ENCODE assay signal across 1 cellular context in the genomic region with DNA sequence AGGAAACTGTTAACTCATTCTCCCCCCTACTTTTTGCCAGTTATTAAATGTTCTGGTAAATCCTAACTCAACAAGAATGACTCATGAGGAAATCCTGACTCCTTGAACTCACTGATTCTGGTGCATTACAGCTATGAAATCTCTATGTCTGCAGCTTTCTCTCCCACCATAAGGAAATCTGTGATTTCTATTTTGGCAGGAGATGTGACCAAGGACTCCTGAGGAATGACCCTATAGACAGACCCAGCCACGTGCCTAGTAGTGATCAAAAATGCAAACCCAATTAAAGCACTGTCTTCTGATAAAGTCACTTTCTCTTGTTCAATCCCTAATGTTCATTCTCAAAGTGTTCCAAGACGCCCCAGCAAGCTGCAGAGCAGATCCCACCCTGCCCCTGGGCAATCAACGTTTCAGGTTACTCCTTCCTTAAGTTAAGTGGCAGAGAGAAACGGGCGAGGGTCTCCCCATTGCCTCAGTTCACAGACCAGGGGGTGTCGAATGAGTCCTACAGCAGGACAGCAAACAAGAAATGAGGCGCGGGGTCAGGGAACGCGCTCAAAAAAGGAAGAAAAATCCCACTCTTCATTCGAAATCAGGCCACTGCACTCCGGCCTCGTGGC.
TF ChIP-seq lines count a peak whose summit lies in the region.

No MANE protein-coding gene starts in this region.

TF ChIP-seq in K562, 482 proteins besides CTCF, POLR2A, EP300 and RAD21 (continued from another document):
- TF ChIP-seq, protein P1, sequence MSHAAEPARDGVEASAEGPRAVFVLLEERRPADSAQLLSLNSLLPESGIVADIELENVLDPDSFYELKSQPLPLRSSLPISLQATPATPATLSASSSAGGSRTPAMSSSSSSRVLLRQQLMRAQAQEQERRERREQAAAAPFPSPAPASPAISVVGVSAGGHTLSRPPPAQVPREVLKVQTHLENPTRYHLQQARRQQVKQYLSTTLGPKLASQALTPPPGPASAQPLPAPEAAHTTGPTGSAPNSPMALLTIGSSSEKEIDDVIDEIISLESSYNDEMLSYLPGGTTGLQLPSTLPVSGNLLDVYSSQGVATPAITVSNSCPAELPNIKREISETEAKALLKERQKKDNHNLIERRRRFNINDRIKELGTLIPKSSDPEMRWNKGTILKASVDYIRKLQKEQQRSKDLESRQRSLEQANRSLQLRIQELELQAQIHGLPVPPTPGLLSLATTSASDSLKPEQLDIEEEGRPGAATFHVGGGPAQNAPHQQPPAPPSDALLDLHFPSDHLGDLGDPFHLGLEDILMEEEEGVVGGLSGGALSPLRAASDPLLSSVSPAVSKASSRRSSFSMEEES (CRISPR knock-in tag; IDR thresholded peaks at IDR 0.05) = no peak
- TF ChIP-seq ZNF57 (CRISPR knock-in tag; IDR thresholded peaks at IDR 0.05) (no peak), KAT8 (IDR thresholded peaks at IDR 0.05; ENCODE audit: low read depth) (no peak), JUN (IDR thresholded peaks at IDR 0.05; ENCODE audit: borderline replicate concordance, low read depth, low read length) (no peak), JUN (CRISPR knock-in tag; IDR thresholded peaks at IDR 0.05; ENCODE audit: borderline replicate concordance) (no peak), ZNF766 (CRISPR knock-in tag; conservative IDR thresholded peaks at IDR 0.05) (no peak), GTF2F1 (IDR thresholded peaks at IDR 0.05; ENCODE audit: low read depth, low read length) (no peak), SIN3A (IDR thresholded peaks at IDR 0.05; ENCODE audit: borderline replicate concordance in 2 of 2, control insufficient read depth in 1 of 2, low read depth in 2 of 2, low read length in 2 of 2) (no peak), KDM1A (IDR thresholded peaks at IDR 0.05) (peak; percentile 79 to 84; a peak in 3 of 4 replicates), BRD4 (IDR thresholded peaks at IDR 0.05) (0 out of 2 replicates have a peak, but pooled peaks have one; percentile 52), SAFB (IDR thresholded peaks at IDR 0.05; ENCODE audit: borderline replicate concordance, low read depth, low read length) (no peak), XRCC4 (IDR thresholded peaks at IDR 0.05; ENCODE audit: extremely low read depth, insufficient read depth, insufficient read length) (no peak), SREBF2 (CRISPR knock-in tag; IDR thresholded peaks at IDR 0.05) (no peak), SRSF3 (IDR thresholded peaks at IDR 0.05; ENCODE audit: insufficient read depth, low read length) (no peak), CXXC5 (CRISPR knock-in tag; IDR thresholded peaks at IDR 0.05) (no peak), ZNF175 (CRISPR knock-in tag; IDR thresholded peaks at IDR 0.05; ENCODE audit: low read depth) (no peak), KLF6 (CRISPR knock-in tag; IDR thresholded peaks at IDR 0.05; ENCODE audit: borderline replicate concordance) (no peak), BHLHE40 (IDR thresholded peaks at IDR 0.05; ENCODE audit: low read length) (0 out of 2 replicates have a peak, but pooled peaks have one; percentile 10), ZFP1 (CRISPR knock-in tag; IDR thresholded peaks at IDR 0.05) (no peak), ARID1B (IDR thresholded peaks at IDR 0.05) (no peak), CHD4 (IDR thresholded peaks at IDR 0.05; ENCODE audit: insufficient read depth, insufficient replicate concordance, low read depth, low read length, poor library complexity, severe bottlenecking) (peak; percentile 51)
- TF ChIP-seq, protein P2, sequence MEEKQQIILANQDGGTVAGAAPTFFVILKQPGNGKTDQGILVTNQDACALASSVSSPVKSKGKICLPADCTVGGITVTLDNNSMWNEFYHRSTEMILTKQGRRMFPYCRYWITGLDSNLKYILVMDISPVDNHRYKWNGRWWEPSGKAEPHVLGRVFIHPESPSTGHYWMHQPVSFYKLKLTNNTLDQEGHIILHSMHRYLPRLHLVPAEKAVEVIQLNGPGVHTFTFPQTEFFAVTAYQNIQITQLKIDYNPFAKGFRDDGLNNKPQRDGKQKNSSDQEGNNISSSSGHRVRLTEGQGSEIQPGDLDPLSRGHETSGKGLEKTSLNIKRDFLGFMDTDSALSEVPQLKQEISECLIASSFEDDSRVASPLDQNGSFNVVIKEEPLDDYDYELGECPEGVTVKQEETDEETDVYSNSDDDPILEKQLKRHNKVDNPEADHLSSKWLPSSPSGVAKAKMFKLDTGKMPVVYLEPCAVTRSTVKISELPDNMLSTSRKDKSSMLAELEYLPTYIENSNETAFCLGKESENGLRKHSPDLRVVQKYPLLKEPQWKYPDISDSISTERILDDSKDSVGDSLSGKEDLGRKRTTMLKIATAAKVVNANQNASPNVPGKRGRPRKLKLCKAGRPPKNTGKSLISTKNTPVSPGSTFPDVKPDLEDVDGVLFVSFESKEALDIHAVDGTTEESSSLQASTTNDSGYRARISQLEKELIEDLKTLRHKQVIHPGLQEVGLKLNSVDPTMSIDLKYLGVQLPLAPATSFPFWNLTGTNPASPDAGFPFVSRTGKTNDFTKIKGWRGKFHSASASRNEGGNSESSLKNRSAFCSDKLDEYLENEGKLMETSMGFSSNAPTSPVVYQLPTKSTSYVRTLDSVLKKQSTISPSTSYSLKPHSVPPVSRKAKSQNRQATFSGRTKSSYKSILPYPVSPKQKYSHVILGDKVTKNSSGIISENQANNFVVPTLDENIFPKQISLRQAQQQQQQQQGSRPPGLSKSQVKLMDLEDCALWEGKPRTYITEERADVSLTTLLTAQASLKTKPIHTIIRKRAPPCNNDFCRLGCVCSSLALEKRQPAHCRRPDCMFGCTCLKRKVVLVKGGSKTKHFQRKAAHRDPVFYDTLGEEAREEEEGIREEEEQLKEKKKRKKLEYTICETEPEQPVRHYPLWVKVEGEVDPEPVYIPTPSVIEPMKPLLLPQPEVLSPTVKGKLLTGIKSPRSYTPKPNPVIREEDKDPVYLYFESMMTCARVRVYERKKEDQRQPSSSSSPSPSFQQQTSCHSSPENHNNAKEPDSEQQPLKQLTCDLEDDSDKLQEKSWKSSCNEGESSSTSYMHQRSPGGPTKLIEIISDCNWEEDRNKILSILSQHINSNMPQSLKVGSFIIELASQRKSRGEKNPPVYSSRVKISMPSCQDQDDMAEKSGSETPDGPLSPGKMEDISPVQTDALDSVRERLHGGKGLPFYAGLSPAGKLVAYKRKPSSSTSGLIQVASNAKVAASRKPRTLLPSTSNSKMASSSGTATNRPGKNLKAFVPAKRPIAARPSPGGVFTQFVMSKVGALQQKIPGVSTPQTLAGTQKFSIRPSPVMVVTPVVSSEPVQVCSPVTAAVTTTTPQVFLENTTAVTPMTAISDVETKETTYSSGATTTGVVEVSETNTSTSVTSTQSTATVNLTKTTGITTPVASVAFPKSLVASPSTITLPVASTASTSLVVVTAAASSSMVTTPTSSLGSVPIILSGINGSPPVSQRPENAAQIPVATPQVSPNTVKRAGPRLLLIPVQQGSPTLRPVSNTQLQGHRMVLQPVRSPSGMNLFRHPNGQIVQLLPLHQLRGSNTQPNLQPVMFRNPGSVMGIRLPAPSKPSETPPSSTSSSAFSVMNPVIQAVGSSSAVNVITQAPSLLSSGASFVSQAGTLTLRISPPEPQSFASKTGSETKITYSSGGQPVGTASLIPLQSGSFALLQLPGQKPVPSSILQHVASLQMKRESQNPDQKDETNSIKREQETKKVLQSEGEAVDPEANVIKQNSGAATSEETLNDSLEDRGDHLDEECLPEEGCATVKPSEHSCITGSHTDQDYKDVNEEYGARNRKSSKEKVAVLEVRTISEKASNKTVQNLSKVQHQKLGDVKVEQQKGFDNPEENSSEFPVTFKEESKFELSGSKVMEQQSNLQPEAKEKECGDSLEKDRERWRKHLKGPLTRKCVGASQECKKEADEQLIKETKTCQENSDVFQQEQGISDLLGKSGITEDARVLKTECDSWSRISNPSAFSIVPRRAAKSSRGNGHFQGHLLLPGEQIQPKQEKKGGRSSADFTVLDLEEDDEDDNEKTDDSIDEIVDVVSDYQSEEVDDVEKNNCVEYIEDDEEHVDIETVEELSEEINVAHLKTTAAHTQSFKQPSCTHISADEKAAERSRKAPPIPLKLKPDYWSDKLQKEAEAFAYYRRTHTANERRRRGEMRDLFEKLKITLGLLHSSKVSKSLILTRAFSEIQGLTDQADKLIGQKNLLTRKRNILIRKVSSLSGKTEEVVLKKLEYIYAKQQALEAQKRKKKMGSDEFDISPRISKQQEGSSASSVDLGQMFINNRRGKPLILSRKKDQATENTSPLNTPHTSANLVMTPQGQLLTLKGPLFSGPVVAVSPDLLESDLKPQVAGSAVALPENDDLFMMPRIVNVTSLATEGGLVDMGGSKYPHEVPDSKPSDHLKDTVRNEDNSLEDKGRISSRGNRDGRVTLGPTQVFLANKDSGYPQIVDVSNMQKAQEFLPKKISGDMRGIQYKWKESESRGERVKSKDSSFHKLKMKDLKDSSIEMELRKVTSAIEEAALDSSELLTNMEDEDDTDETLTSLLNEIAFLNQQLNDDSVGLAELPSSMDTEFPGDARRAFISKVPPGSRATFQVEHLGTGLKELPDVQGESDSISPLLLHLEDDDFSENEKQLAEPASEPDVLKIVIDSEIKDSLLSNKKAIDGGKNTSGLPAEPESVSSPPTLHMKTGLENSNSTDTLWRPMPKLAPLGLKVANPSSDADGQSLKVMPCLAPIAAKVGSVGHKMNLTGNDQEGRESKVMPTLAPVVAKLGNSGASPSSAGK (IDR thresholded peaks at IDR 0.05) = no peak
- TF ChIP-seq, protein P3, sequence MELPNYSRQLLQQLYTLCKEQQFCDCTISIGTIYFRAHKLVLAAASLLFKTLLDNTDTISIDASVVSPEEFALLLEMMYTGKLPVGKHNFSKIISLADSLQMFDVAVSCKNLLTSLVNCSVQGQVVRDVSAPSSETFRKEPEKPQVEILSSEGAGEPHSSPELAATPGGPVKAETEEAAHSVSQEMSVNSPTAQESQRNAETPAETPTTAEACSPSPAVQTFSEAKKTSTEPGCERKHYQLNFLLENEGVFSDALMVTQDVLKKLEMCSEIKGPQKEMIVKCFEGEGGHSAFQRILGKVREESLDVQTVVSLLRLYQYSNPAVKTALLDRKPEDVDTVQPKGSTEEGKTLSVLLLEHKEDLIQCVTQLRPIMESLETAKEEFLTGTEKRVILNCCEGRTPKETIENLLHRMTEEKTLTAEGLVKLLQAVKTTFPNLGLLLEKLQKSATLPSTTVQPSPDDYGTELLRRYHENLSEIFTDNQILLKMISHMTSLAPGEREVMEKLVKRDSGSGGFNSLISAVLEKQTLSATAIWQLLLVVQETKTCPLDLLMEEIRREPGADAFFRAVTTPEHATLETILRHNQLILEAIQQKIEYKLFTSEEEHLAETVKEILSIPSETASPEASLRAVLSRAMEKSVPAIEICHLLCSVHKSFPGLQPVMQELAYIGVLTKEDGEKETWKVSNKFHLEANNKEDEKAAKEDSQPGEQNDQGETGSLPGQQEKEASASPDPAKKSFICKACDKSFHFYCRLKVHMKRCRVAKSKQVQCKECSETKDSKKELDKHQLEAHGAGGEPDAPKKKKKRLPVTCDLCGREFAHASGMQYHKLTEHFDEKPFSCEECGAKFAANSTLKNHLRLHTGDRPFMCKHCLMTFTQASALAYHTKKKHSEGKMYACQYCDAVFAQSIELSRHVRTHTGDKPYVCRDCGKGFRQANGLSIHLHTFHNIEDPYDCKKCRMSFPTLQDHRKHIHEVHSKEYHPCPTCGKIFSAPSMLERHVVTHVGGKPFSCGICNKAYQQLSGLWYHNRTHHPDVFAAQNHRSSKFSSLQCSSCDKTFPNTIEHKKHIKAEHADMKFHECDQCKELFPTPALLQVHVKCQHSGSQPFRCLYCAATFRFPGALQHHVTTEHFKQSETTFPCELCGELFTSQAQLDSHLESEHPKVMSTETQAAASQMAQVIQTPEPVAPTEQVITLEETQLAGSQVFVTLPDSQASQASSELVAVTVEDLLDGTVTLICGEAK (IDR thresholded peaks at IDR 0.05) = 0 out of 2 replicates have a peak, but pooled peaks have one; percentile 14
- TF ChIP-seq, protein P3 (CRISPR knock-in tag; IDR thresholded peaks at IDR 0.05) = no peak
- TF ChIP-seq, protein P4, sequence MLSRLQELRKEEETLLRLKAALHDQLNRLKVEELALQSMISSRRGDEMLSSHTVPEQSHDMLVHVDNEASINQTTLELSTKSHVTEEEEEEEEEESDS (CRISPR knock-in tag; IDR thresholded peaks at IDR 0.05) = no peak
